ENCODE assay signal across 1 cellular context in genomic region chrX:65674351-65674893, GRCh38.
TF ChIP-seq lines count a peak whose summit lies in the region.

No MANE protein-coding gene starts in this region.

TF ChIP-seq in endothelial cell of umbilical vein, 7 proteins besides CTCF, POLR2A, EP300 and RAD21:
- TF ChIP-seq EZH2 (IDR thresholded peaks at IDR 0.05; ENCODE audit: borderline replicate concordance, low read depth, low read length, severe bottlenecking) (no peak), POLR2AphosphoS5 (IDR thresholded peaks at IDR 0.05; ENCODE audit: insufficient read depth, low read depth, low read length) (peak; percentile 12)
